Comparison of ENCODE assay signal across 11 cellular contexts in the genomic region with DNA sequence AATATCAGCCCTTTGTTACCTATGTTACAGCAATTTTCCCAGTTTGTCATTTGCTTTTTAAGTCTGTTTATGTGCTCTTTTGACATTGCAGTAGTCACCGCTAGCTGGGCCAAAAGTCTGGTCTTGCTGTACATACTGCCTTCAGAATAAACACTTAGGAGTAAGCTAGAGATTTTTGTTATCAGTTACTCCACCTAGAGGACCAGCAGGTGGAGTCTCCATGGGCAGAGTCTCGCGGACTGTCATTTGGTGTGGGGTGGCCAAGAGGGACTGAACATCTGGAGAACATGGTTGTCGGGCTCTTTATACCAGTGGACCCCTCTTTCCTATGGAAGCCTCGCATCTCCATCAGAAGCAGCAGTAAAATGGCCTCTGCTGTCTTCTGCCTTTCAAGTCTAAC. TPM values are rescaled to one million over a fixed set of nuclear protein-coding genes. Genes with fewer than 3 reads are reported as not detected.
DNase-seq lines count a peak whose midpoint lies in the region; ATAC-seq, FAIRE-seq and TF ChIP-seq lines count a peak whose summit lies in the region.
"Had no signal": no experiment of that assay in that cellular context is flagged by ENCODE, and none has a peak within 500 bp of the region (broad histone marks: within the 10 kb centered on the region; RNA-seq: fewer than 3 reads in every experiment).

No MANE protein-coding gene starts in this region.

- BruUV-seq in Caco-2 (replicated peaks; lab: Mats Ljungman, UMichigan), result no TSS peak

- in situ Hi-C loops in GM13977 (cut with MboI; ENCODE audit: low pct_unique_long_range_greater_than_20kb, low sequenced_read_pairs, unreplicated experiment), result no loop called here

- POLR2A ChIA-PET in Caco-2 (lab: Charles Lee), result interaction anchor here (1.0 kb wide), 1 partner anchor 19 kb away, joined by 4 read pairs; no protein-coding TSS in a partner anchor

- H3K9me3 Mint-ChIP-seq in Caco-2 (ENCODE audit: unreplicated experiment), result no peaks in the 10 kb centered on the region
- no peaks in the 10 kb centered on the region for H3K9me3 Mint-ChIP-seq in chondrocyte (ENCODE audit: low read depth)
- H3K9me3 Mint-ChIP-seq: activated CD4-positive, alpha-beta T cell treated with anti-CD3 and anti-CD28 coated beads, Interleukin-2, amount 10 ng/mL, durations not matched to agents 7 days and 5 days had no signal

- H3K14ac ChIP-seq in trophoblast cell (ENCODE audit: low read length), result no peak overlapping the region

- intact Hi-C loops in Caco-2 (cut with micrococcal nuclease; ENCODE audit: unreplicated experiment), result loop anchor here (10.0 kb wide), 1 partner anchor 371 kb away; no protein-coding TSS in a partner anchor
- intact Hi-C loops in kidney (cut with DNase I), result no loop called here

- H3K9ac ChIP-seq in trophoblast cell (ENCODE audit: low read length), result no peak overlapping the region
- H3K9ac ChIP-seq in kidney (ENCODE audit: low read length in 2 of 2), result no peak overlapping the region

- H4K91ac ChIP-seq in trophoblast cell (ENCODE audit: low read depth, low read length), result no peak overlapping the region

- ATAC-seq in HG03378 (IDR thresholded peaks at IDR 0.05; ENCODE audit: unreplicated experiment), result no peak

- peaks cover 22% of the 10 kb centered on the region for H3K79me1 ChIP-seq in trophoblast cell (ENCODE audit: low read length)

- H3K4me3 Mint-ChIP-seq in Caco-2 (ENCODE audit: unreplicated experiment) (peak overlapping the region; percentile 4), chondrocyte (ENCODE audit: unreplicated experiment) (no peak overlapping the region)
- H3K4me3 Mint-ChIP-seq: activated CD4-positive, alpha-beta T cell treated with anti-CD3 and anti-CD28 coated beads, Interleukin-2, amount 10 ng/mL, durations not matched to agents 7 days and 5 days had no signal

- H3K4me1 ChIP-seq in Caco-2 (peaks cover 52% of the 10 kb centered on the region), trophoblast cell (ENCODE audit: control insufficient read depth in 1 of 2, insufficient read depth in 2 of 2, low read length in 2 of 2) (peaks cover 13 to 18% of the 10 kb centered on the region in 2 experiments), kidney (ENCODE audit: control insufficient read depth in 1 of 2, insufficient read depth in 1 of 2, low read depth in 1 of 2, low read length in 2 of 2) (peaks cover 29 to 35% of the 10 kb centered on the region in 2 donors)

- TF ChIP-seq CTCF in Caco-2 (IDR thresholded peaks at IDR 0.05; ENCODE audit: insufficient read depth in 1 of 2, low read depth in 1 of 2, low read length in 1 of 2, severe bottlenecking in 1 of 2, unreplicated experiment in 1 of 2), result peak; percentile 16 to 31
- peak; percentile 34 for TF ChIP-seq CTCF in GM13977 (IDR thresholded peaks at IDR 0.05; ENCODE audit: extremely low read depth, insufficient read depth, missing control alignments)
- TF ChIP-seq CTCF in chondrocyte (IDR thresholded peaks at IDR 0.05), result no peak
- TF ChIP-seq CTCF in kidney (IDR thresholded peaks at IDR 0.05; ENCODE audit: borderline replicate concordance, extremely low read depth, insufficient read depth), result no peak

- no peak overlapping the region for H3K27ac Mint-ChIP-seq in Caco-2 (ENCODE audit: unreplicated experiment)
- no peak overlapping the region for H3K27ac Mint-ChIP-seq in chondrocyte (ENCODE audit: unreplicated experiment)
- H3K27ac Mint-ChIP-seq: activated CD4-positive, alpha-beta T cell treated with anti-CD3 and anti-CD28 coated beads, Interleukin-2, amount 10 ng/mL, durations not matched to agents 7 days and 5 days had no signal

- no CpG with 5 or more reads among the region's 5 CpGs for WGBS in trophoblast cell (ENCODE audit: extremely low coverage, insufficient coverage, insufficient read length)

- CTCF ChIA-PET in Caco-2 (lab: Charles Lee), result interaction anchor here (1.0 kb wide), 1 partner anchor 29 kb away, joined by 3 read pairs; no protein-coding TSS in a partner anchor

- H3K4me1 Mint-ChIP-seq in Caco-2 (ENCODE audit: low read depth, unreplicated experiment), result peaks cover 57% of the 10 kb centered on the region
- H3K4me1 Mint-ChIP-seq in chondrocyte (ENCODE audit: low read depth), result peaks cover 34% of the 10 kb centered on the region

- H4K8ac ChIP-seq in trophoblast cell (ENCODE audit: low read depth, low read length), result no peak overlapping the region

- no peak overlapping the region for H2BK5ac ChIP-seq in trophoblast cell (ENCODE audit: low read depth, low read length, poor library complexity)

- H2BK120ac ChIP-seq in trophoblast cell (ENCODE audit: insufficient read depth, low read length, poor library complexity), result peak overlapping the region; percentile 20

- H3K9me3 ChIP-seq in Caco-2, result no peaks in the 10 kb centered on the region
- no peaks in the 10 kb centered on the region for H3K9me3 ChIP-seq in trophoblast cell (ENCODE audit: insufficient read depth, low read depth, low read length)
- H3K9me3 ChIP-seq in MG63, result no peaks in the 10 kb centered on the region
- H3K9me3 ChIP-seq in kidney (ENCODE audit: control insufficient read depth in 1 of 2, low read length in 2 of 2), result no peaks in the 10 kb centered on the region
- H3K9me3 ChIP-seq: SJSA1 had no signal

- H3K4ac ChIP-seq in trophoblast cell (ENCODE audit: low read depth, low read length), result no peak overlapping the region

- no peak overlapping the region for H3K4me2 ChIP-seq in trophoblast cell (ENCODE audit: low read length)

- no peak overlapping the region for H2AK5ac ChIP-seq in trophoblast cell (ENCODE audit: low read length)

- no peak for FAIRE-seq in kidney (lab: Jason Lieb, UNC)

- no peak overlapping the region for H2AFZ ChIP-seq in trophoblast cell (ENCODE audit: insufficient read depth, low read length, poor library complexity)

- H3K23ac ChIP-seq in trophoblast cell (ENCODE audit: low read length), result no peak overlapping the region

- no peak overlapping the region for H3K18ac ChIP-seq in trophoblast cell (ENCODE audit: low read length)

- no peak overlapping the region for H3K4me3 ChIP-seq in Caco-2 (ENCODE audit: low read depth, low read length)
- no peak overlapping the region for H3K4me3 ChIP-seq in trophoblast cell (ENCODE audit: low read depth, low read length)
- no peak overlapping the region for H3K4me3 ChIP-seq in MG63
- H3K4me3 ChIP-seq in kidney (ENCODE audit: low read length in 2 of 2), result peak overlapping the region in 1 of 2 donors; percentile 15
- H3K4me3 ChIP-seq: SJSA1 had no signal

- H3K27me3 Mint-ChIP-seq in Caco-2 (ENCODE audit: insufficient read depth, unreplicated experiment) (no peaks in the 10 kb centered on the region), chondrocyte (ENCODE audit: low read depth) (no peaks in the 10 kb centered on the region)
- H3K27me3 Mint-ChIP-seq: activated CD4-positive, alpha-beta T cell treated with anti-CD3 and anti-CD28 coated beads, Interleukin-2, amount 10 ng/mL, durations not matched to agents 7 days and 5 days had no signal

- DNase-seq in Caco-2 (no peak), GM13977 (ENCODE audit: low spot score) (no peak), chondrocyte (ENCODE audit: low spot score) (peak; percentile 25), trophoblast cell (no peak), MG63 (no peak), kidney (no peak)
- DNase-seq: activated CD4-positive, alpha-beta T cell treated with anti-CD3 and anti-CD28 coated beads, Interleukin-2, amount 10 ng/mL, durations not matched to agents 7 days and 5 days; dermis blood vessel endothelial cell; GOT3 had no signal

- no peak overlapping the region for H4K12ac ChIP-seq in trophoblast cell (ENCODE audit: low read depth, low read length)

- H3K36me3 ChIP-seq in Caco-2 (ENCODE audit: control insufficient read depth, insufficient read depth, low read length), result no peaks in the 10 kb centered on the region
- no peaks in the 10 kb centered on the region for H3K36me3 ChIP-seq in trophoblast cell (ENCODE audit: control insufficient read depth in 1 of 2, insufficient read depth in 2 of 2, low read length in 2 of 2)
- H3K36me3 ChIP-seq in MG63, result peaks cover 4% of the 10 kb centered on the region
- no peaks in the 10 kb centered on the region for H3K36me3 ChIP-seq in kidney (ENCODE audit: control insufficient read depth in 1 of 2, insufficient read depth in 2 of 2, low read length in 2 of 2)
- H3K36me3 ChIP-seq: SJSA1 had no signal

- no peak overlapping the region for H3K27ac ChIP-seq in trophoblast cell (ENCODE audit: low read depth, low read length)
- H3K27ac ChIP-seq in kidney (ENCODE audit: low read depth in 2 of 2, low read length in 2 of 2), result peak overlapping the region in 1 of 2 donors; percentile 2
- H3K27ac ChIP-seq: SJSA1 had no signal

- peak overlapping the region; percentile 56 for H2BK12ac ChIP-seq in trophoblast cell (ENCODE audit: low read length)

- peaks cover 14% of the 10 kb centered on the region for H3K36me3 Mint-ChIP-seq in Caco-2 (ENCODE audit: insufficient read depth, unreplicated experiment)
- H3K36me3 Mint-ChIP-seq in chondrocyte (ENCODE audit: low read depth), result no peaks in the 10 kb centered on the region

- H3K79me2 ChIP-seq in trophoblast cell (ENCODE audit: control insufficient read depth, insufficient read depth, low read length, poor library complexity), result peaks cover 10% of the 10 kb centered on the region

- H3K27me3 ChIP-seq in Caco-2 (replicated peaks; ENCODE audit: control insufficient read depth, insufficient read depth, low read length) (no peaks in the 10 kb centered on the region), trophoblast cell (ENCODE audit: insufficient read depth, low read length) (no peaks in the 10 kb centered on the region), MG63 (no peaks in the 10 kb centered on the region)
- H3K27me3 ChIP-seq: SJSA1 had no signal

RNA-seq across cellular contexts. Expression of a gene that starts 10.8 kb away (rescaled TPM):
- total RNA-seq in Caco-2 (2022) (80.1 and 82.5 TPM in 2 replicates), chondrocyte (119 to 136 TPM (median 123 TPM) in 3 replicates), kidney (132 TPM)
- 153 and 167 TPM in 2 replicates for polyA plus RNA-seq in trophoblast cell (2013)
- total RNA-seq in MG63 (2014; rRNA removed; shearing (Covaris generic); ENCODE audit: low replicate concordance), result 186 and 189 TPM in 2 replicates
- 73.3 TPM for polyA plus RNA-seq in kidney (ENCODE audit: insufficient read depth, low read depth, low replicate concordance)

RNA-seq across cellular contexts. Expression of a gene that starts 47.7 kb away (rescaled TPM):
- total RNA-seq in Caco-2 (2022), result 34.4 and 35.9 TPM in 2 replicates
- 13.3 to 19.2 TPM (median 13.9 TPM) in 3 replicates for total RNA-seq in chondrocyte
- polyA plus RNA-seq in trophoblast cell (2013), result 22.6 and 23.8 TPM in 2 replicates
- 23.6 and 52.7 TPM in 2 replicates for total RNA-seq in MG63 (2014; rRNA removed; shearing (Covaris generic); ENCODE audit: low replicate concordance)
- total RNA-seq in kidney, result 30.7 TPM
- polyA plus RNA-seq in kidney (ENCODE audit: insufficient read depth, low read depth, low replicate concordance), result 16.2 TPM

Comparison
In these comparisons a context has a peak if more than half of its experiments do, and no peak if none do; other contexts are left out.
1. CTCF ChIP-seq: peak in Caco-2 (2 of 2) and GM13977 (single experiment); none in chondrocyte (single experiment) and kidney (single experiment).